In the genomic region with DNA sequence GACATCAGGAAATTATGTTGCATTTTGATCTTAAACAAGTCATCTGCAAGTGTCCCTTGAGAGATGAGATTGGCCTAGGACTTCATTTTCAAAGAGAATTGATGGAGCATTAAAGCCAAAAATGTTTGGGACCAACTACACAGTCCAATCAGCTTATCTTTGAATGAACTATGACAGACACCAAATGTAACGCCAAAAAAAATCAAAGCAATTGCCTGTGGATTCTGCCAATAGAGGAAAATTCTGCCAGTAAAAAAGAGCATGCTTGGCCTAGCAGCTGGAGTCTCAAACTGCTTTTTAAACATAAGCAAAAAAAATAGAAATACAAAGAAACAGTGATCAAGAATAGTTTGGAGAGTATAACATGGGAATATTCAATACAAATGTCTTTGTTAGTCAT, we compare ENCODE assay signal across 19 cellular contexts.
DNase-seq lines count a peak whose midpoint lies in the region; ATAC-seq and TF ChIP-seq lines count a peak whose summit lies in the region.
"Had no signal": no experiment of that assay in that cellular context is flagged by ENCODE, and none has a peak within 500 bp of the region (broad histone marks: within the 10 kb centered on the region; RNA-seq: fewer than 3 reads in every experiment).

No MANE protein-coding gene starts in this region.

- TF ChIP-seq CTCF in right atrium auricular region (IDR thresholded peaks at IDR 0.05) (no peak), fibroblast of the aortic adventitia (IDR thresholded peaks at IDR 0.05; ENCODE audit: insufficient read depth, low read length) (no peak)

- no peak overlapping the region for H3K4me3 ChIP-seq in right atrium auricular region
- no peak overlapping the region for H3K4me3 ChIP-seq in fibroblast of the aortic adventitia (ENCODE audit: low read depth, low read length)
- no peak overlapping the region for H3K4me3 ChIP-seq in right cardiac atrium (ENCODE audit: low read length)
- H3K4me3 ChIP-seq: GM23248 had no signal

- intact Hi-C loops in Right ventricle myocardium superior (cut with DNase I) (no loop called here), right cardiac atrium (cut with DNase I) (no loop called here)

- H3K27me3 ChIP-seq in right atrium auricular region (no peaks in the 10 kb centered on the region), right cardiac atrium (ENCODE audit: control insufficient read depth, insufficient read depth) (no peaks in the 10 kb centered on the region)
- H3K27me3 ChIP-seq: BE2C had no signal

- no peaks in the 10 kb centered on the region for H3K36me3 ChIP-seq in right atrium auricular region
- H3K36me3 ChIP-seq: BE2C had no signal

- ATAC-seq in Right ventricle myocardium superior (ENCODE audit: poor library complexity) (peak; percentile 72), right cardiac atrium (peak; percentile 52 to 76)

- H3K27ac ChIP-seq in right atrium auricular region, result no peak overlapping the region
- no peak overlapping the region for H3K27ac ChIP-seq in right cardiac atrium (ENCODE audit: low read length)
- H3K27ac ChIP-seq: GM23248, HL-60 had no signal

- H3K9me3 ChIP-seq in right atrium auricular region, result no peaks in the 10 kb centered on the region
- no peaks in the 10 kb centered on the region for H3K9me3 ChIP-seq in right cardiac atrium (ENCODE audit: control insufficient read depth, low read length)
- H3K9me3 ChIP-seq: BE2C had no signal

- DNase-seq in Right ventricle myocardium superior (no peak), right atrium auricular region (ENCODE audit: low spot score) (no peak), fibroblast of the aortic adventitia (ENCODE audit: low read depth) (peak; percentile 25), right cardiac atrium (no peak), DMS79 (lab: John Stamatoyannopoulos, UW) (no peak), NCI-H2196 treated with DMSO at 0.1 percent for 48 hours (lab: John Stamatoyannopoulos, UW; ENCODE audit: unreplicated experiment) (no peak)
- no peak for DNase-seq in stimulated activated CD4-positive, alpha-beta T cell treated with anti-CD3 and anti-CD28 coated beads, Interleukin-2, amount 100 ng/mL, for 48 hours
- DNase-seq: 8988T; BE2C; C1 segment of cervical spinal cord; CD4-positive, CD25-positive, alpha-beta regulatory T cell; CD8-positive, alpha-beta memory T cell; COR-L47; DMS 273 treated with DMSO at 0.1 percent for 48 hours; DMS53; GM23248; HCEC 1CT; IMR-90 had no signal

- H3K4me1 ChIP-seq in right atrium auricular region, result no peaks in the 10 kb centered on the region
- no peaks in the 10 kb centered on the region for H3K4me1 ChIP-seq in right cardiac atrium (ENCODE audit: control insufficient read depth, insufficient read depth, low read length)
- H3K4me1 ChIP-seq: BE2C had no signal

- 47% methylated on average over 1 of the region's 1 CpG for WGBS in right cardiac atrium
